22 cellular contexts compared by ENCODE assay signal in genomic region chrX:45596190-45596808, GRCh38.
DNase-seq lines count a peak whose midpoint lies in the region; ATAC-seq, FAIRE-seq and TF ChIP-seq lines count a peak whose summit lies in the region.
"Had no signal": no experiment of that assay in that cellular context is flagged by ENCODE, and none has a peak within 500 bp of the region (broad histone marks: within the 10 kb centered on the region; RNA-seq: fewer than 3 reads in every experiment).

No MANE protein-coding gene starts in this region.

- peak; percentile 20 for DNase-seq in AG08395 (ENCODE audit: low spot score)
- peak; percentile 49 for DNase-seq in LHCN-M2 (ENCODE audit: low read depth)
- no peak for DNase-seq in left lung
- DNase-seq: activated CD8-positive, alpha-beta memory T cell treated with anti-CD3 and anti-CD28 coated beads for 24 hours; activated naive CD8-positive, alpha-beta T cell treated with anti-CD3 and anti-CD28 coated beads for 36 hours; brain microvascular endothelial cell; CD4-positive, CD25-positive, alpha-beta regulatory T cell; DMS153; NCI-H1092; NCI-H524 treated with DMSO at 0.1 percent for 48 hours; SIG-M5; T-helper 17 cell had no signal

- H3K9me3 ChIP-seq in left lung, result no peaks in the 10 kb centered on the region
- H3K9me3 ChIP-seq: thoracic aorta had no signal

- H3K27me3 ChIP-seq in left lung, result no peaks in the 10 kb centered on the region
- H3K27me3 ChIP-seq: brain microvascular endothelial cell had no signal

- FAIRE-seq in colon (lab: Jason Lieb, UNC), result peak; percentile 24
- FAIRE-seq: A204.1 had no signal

- no peak for TF ChIP-seq CTCF in left lung (IDR thresholded peaks at IDR 0.05)

- intact Hi-C loops in left lung (cut with DNase I), result no loop called here

- H3K4me3 ChIP-seq in left lung, result no peak overlapping the region
- H3K4me3 ChIP-seq: GM23338, thoracic aorta had no signal

- no peaks in the 10 kb centered on the region for H3K36me3 ChIP-seq in left lung
- H3K36me3 ChIP-seq: brain microvascular endothelial cell, thoracic aorta had no signal

- H3K27ac ChIP-seq in left lung, result no peak overlapping the region
- H3K27ac ChIP-seq: brain microvascular endothelial cell, thoracic aorta had no signal

- no peaks in the 10 kb centered on the region for H3K4me1 ChIP-seq in left lung

- ATAC-seq in left lung (peak; percentile 41), HG02973 (IDR thresholded peaks at IDR 0.05; ENCODE audit: unreplicated experiment) (no peak), HG03442 (IDR thresholded peaks at IDR 0.05; ENCODE audit: unreplicated experiment) (no peak), GM21737 (IDR thresholded peaks at IDR 0.05; ENCODE audit: unreplicated experiment) (no peak), HG03095 (IDR thresholded peaks at IDR 0.05; ENCODE audit: unreplicated experiment) (no peak)
- ATAC-seq: GM23338; stimulated activated effector memory CD8-positive, alpha-beta T cell treated with anti-CD3 and anti-CD28 coated beads, Interleukin-12 subunit alpha, Interleukin-12 subunit beta, amount 100 ng/mL, for 72 hours; T-helper 17 cell; WTC11 had no signal

Comparison
In these comparisons a context has a peak if more than half of its experiments do, and no peak if none do; other contexts are left out.
1. DNase-seq: peak in AG08395 (single experiment) and LHCN-M2 (single experiment); none in left lung (0 of 2).